In genomic region chr1:93768380-93768863, GRCh38 we compare ENCODE assay signal across 1 cellular context.
TF ChIP-seq lines count a peak whose summit lies in the region.

No MANE protein-coding gene starts in this region.

TF ChIP-seq in HEK293, 187 proteins besides CTCF, POLR2A, EP300 and RAD21 (continued from another document):
- no peak for TF ChIP-seq ZBTB49 (tag by site-specific recombination; IDR thresholded peaks at IDR 0.05; ENCODE audit: low read depth)
- peak; percentile 83 for TF ChIP-seq WT1 (tag by site-specific recombination; IDR thresholded peaks at IDR 0.05)
- TF ChIP-seq ZNF610 (tag by site-specific recombination; IDR thresholded peaks at IDR 0.05; ENCODE audit: borderline replicate concordance): 0 out of 2 replicates have a peak, but pooled peaks have one; percentile 19
- peak; percentile 64 for TF ChIP-seq ZXDB (tag by site-specific recombination; IDR thresholded peaks at IDR 0.05)
- peak; percentile 75 for TF ChIP-seq ZBTB44 (tag by site-specific recombination; IDR thresholded peaks at IDR 0.05)
- TF ChIP-seq ZNF549 (tag by site-specific recombination; IDR thresholded peaks at IDR 0.05): no peak
- TF ChIP-seq OSR2 (tag by site-specific recombination; IDR thresholded peaks at IDR 0.05): peak; percentile 41; the same call in 1 of the 2 replicates
- 0 out of 2 replicates have a peak, but pooled peaks have one; percentile 23 for TF ChIP-seq GLIS2 (tag by site-specific recombination; IDR thresholded peaks at IDR 0.05)
- peak; percentile 79 for TF ChIP-seq MZF1 (tag by site-specific recombination; IDR thresholded peaks at IDR 0.05; ENCODE audit: borderline replicate concordance)
- TF ChIP-seq ZFHX2 (tag by site-specific recombination; conservative IDR thresholded peaks at IDR 0.05): peak; percentile 78
- peak; percentile 88 for TF ChIP-seq PRDM4 (tag by site-specific recombination; IDR thresholded peaks at IDR 0.05)
- peak; percentile 60; the same call in 1 of the 2 replicates for TF ChIP-seq ZBTB8A (tag by site-specific recombination; IDR thresholded peaks at IDR 0.05)
- peak; percentile 63; the same call in 1 of the 2 replicates for TF ChIP-seq KLF1 (tag by site-specific recombination; IDR thresholded peaks at IDR 0.05)
- peak; percentile 44 for TF ChIP-seq PRDM6 (tag by site-specific recombination; IDR thresholded peaks at IDR 0.05)
- TF ChIP-seq PRDM10 (tag by site-specific recombination; IDR thresholded peaks at IDR 0.05): peak; percentile 86
- no peak for TF ChIP-seq ZNF214 (tag by site-specific recombination; IDR thresholded peaks at IDR 0.05; ENCODE audit: borderline replicate concordance)
- peak; percentile 76 for TF ChIP-seq EGR2 (tag by site-specific recombination; IDR thresholded peaks at IDR 0.05; ENCODE audit: low read depth)
- peak; percentile 86 for TF ChIP-seq KLF17 (tag by site-specific recombination; IDR thresholded peaks at IDR 0.05)
- TF ChIP-seq ZNF223 (tag by site-specific recombination; IDR thresholded peaks at IDR 0.05): peak; percentile 91
- no peak for TF ChIP-seq ZSCAN30 (tag by site-specific recombination; IDR thresholded peaks at IDR 0.05)
